1 cellular context compared by ENCODE assay signal in genomic region chr6:112882381-112882780, GRCh38.
TF ChIP-seq lines count a peak whose summit lies in the region.

No MANE protein-coding gene starts in this region.

TF ChIP-seq in GM23338, 12 proteins besides CTCF, POLR2A, EP300 and RAD21 (continued from another document):
- TF ChIP-seq, protein P1, sequence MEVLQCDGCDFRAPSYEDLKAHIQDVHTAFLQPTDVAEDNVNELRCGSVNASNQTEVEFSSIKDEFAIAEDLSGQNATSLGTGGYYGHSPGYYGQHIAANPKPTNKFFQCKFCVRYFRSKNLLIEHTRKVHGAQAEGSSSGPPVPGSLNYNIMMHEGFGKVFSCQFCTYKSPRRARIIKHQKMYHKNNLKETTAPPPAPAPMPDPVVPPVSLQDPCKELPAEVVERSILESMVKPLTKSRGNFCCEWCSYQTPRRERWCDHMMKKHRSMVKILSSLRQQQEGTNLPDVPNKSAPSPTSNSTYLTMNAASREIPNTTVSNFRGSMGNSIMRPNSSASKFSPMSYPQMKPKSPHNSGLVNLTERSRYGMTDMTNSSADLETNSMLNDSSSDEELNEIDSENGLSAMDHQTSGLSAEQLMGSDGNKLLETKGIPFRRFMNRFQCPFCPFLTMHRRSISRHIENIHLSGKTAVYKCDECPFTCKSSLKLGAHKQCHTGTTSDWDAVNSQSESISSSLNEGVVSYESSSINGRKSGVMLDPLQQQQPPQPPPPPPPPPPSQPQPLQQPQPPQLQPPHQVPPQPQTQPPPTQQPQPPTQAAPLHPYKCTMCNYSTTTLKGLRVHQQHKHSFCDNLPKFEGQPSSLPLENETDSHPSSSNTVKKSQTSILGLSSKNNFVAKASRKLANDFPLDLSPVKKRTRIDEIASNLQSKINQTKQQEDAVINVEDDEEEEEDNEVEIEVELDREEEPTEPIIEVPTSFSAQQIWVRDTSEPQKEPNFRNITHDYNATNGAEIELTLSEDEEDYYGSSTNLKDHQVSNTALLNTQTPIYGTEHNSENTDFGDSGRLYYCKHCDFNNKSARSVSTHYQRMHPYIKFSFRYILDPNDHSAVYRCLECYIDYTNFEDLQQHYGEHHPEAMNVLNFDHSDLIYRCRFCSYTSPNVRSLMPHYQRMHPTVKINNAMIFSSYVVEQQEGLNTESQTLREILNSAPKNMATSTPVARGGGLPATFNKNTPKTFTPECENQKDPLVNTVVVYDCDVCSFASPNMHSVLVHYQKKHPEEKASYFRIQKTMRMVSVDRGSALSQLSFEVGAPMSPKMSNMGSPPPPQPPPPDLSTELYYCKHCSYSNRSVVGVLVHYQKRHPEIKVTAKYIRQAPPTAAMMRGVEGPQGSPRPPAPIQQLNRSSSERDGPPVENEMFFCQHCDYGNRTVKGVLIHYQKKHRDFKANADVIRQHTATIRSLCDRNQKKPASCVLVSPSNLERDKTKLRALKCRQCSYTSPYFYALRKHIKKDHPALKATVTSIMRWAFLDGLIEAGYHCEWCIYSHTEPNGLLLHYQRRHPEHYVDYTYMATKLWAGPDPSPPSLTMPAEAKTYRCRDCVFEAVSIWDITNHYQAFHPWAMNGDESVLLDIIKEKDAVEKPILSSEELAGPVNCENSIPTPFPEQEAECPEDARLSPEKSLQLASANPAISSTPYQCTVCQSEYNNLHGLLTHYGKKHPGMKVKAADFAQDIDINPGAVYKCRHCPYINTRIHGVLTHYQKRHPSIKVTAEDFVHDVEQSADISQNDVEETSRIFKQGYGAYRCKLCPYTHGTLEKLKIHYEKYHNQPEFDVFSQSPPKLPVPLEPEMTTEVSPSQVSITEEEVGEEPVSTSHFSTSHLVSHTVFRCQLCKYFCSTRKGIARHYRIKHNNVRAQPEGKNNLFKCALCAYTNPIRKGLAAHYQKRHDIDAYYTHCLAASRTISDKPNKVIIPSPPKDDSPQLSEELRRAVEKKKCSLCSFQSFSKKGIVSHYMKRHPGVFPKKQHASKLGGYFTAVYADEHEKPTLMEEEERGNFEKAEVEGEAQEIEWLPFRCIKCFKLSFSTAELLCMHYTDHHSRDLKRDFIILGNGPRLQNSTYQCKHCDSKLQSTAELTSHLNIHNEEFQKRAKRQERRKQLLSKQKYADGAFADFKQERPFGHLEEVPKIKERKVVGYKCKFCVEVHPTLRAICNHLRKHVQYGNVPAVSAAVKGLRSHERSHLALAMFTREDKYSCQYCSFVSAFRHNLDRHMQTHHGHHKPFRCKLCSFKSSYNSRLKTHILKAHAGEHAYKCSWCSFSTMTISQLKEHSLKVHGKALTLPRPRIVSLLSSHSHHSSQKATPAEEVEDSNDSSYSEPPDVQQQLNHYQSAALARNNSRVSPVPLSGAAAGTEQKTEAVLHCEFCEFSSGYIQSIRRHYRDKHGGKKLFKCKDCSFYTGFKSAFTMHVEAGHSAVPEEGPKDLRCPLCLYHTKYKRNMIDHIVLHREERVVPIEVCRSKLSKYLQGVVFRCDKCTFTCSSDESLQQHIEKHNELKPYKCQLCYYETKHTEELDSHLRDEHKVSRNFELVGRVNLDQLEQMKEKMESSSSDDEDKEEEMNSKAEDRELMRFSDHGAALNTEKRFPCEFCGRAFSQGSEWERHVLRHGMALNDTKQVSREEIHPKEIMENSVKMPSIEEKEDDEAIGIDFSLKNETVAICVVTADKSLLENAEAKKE (CRISPR knock-in tag; IDR thresholded peaks at IDR 0.05) = no peak
- TF ChIP-seq ZNF114 (CRISPR knock-in tag; IDR thresholded peaks at IDR 0.05) (no peak), JUNB (IDR thresholded peaks at IDR 0.05; ENCODE audit: unreplicated experiment) (no peak), ZNF331 (CRISPR knock-in tag; IDR thresholded peaks at IDR 0.05; ENCODE audit: low read depth) (no peak), EZH2phosphoT487 (IDR thresholded peaks at IDR 0.05; ENCODE audit: unreplicated experiment) (no peak), EZH2 (IDR thresholded peaks at IDR 0.05; ENCODE audit: low read depth, unreplicated experiment) (no peak), POLR2AphosphoS5 (IDR thresholded peaks at IDR 0.05; ENCODE audit: low read depth) (no peak)
- TF ChIP-seq, protein P2, sequence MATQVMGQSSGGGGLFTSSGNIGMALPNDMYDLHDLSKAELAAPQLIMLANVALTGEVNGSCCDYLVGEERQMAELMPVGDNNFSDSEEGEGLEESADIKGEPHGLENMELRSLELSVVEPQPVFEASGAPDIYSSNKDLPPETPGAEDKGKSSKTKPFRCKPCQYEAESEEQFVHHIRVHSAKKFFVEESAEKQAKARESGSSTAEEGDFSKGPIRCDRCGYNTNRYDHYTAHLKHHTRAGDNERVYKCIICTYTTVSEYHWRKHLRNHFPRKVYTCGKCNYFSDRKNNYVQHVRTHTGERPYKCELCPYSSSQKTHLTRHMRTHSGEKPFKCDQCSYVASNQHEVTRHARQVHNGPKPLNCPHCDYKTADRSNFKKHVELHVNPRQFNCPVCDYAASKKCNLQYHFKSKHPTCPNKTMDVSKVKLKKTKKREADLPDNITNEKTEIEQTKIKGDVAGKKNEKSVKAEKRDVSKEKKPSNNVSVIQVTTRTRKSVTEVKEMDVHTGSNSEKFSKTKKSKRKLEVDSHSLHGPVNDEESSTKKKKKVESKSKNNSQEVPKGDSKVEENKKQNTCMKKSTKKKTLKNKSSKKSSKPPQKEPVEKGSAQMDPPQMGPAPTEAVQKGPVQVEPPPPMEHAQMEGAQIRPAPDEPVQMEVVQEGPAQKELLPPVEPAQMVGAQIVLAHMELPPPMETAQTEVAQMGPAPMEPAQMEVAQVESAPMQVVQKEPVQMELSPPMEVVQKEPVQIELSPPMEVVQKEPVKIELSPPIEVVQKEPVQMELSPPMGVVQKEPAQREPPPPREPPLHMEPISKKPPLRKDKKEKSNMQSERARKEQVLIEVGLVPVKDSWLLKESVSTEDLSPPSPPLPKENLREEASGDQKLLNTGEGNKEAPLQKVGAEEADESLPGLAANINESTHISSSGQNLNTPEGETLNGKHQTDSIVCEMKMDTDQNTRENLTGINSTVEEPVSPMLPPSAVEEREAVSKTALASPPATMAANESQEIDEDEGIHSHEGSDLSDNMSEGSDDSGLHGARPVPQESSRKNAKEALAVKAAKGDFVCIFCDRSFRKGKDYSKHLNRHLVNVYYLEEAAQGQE (IDR thresholded peaks at IDR 0.05; ENCODE audit: unreplicated experiment) = no peak
TF ChIP-seq in GM23338: peak in this region for 0.
